ENCODE assay signal across 10 cellular contexts in genomic region chr9:121736147-121736721, GRCh38.
DNase-seq lines count a peak whose midpoint lies in the region; ATAC-seq lines count a peak whose summit lies in the region.
"Had no signal": no experiment of that assay in that cellular context is flagged by ENCODE, and none has a peak within 500 bp of the region (broad histone marks: within the 10 kb centered on the region; RNA-seq: fewer than 3 reads in every experiment).

No MANE protein-coding gene starts in this region.

- H3K4me3 ChIP-seq in BLaER1: peak overlapping the region; percentile 52
- H3K4me3 ChIP-seq in neuron (ENCODE audit: low read length): peak overlapping the region; percentile 40

- no peak for DNase-seq in activated naive CD8-positive, alpha-beta T cell treated with anti-CD3 and anti-CD28 coated beads for 36 hours
- DNase-seq in cardiac septum (ENCODE audit: low spot score) (peak; percentile 88), NCI-H1092 treated with DMSO at 0.1 percent for 48 hours (lab: John Stamatoyannopoulos, UW) (no peak), T-helper 2 cell (no peak)
- DNase-seq: cerebellar nuclear complex, NCI-H146 had no signal

- H3K27me3 Mint-ChIP-seq in activated naive CD8-positive, alpha-beta T cell treated with anti-CD3 and anti-CD28 coated beads for 36 hours: peaks cover 43% of the 10 kb centered on the region

- H3K27ac ChIP-seq in BLaER1: 0 out of 2 replicates have a peak overlapping the region, but pooled peaks have one; percentile 30

- peaks cover 7% of the 10 kb centered on the region for H3K4me1 Mint-ChIP-seq in activated naive CD8-positive, alpha-beta T cell treated with anti-CD3 and anti-CD28 coated beads for 36 hours

- peaks cover 89% of the 10 kb centered on the region for H3K4me1 ChIP-seq in BLaER1
- H3K4me1 ChIP-seq in neuron (ENCODE audit: insufficient read depth, low read length): peaks cover 14% of the 10 kb centered on the region

- no peak for ATAC-seq in GM19023 (IDR thresholded peaks at IDR 0.05; ENCODE audit: unreplicated experiment)
- ATAC-seq in GM18520 (IDR thresholded peaks at IDR 0.05; ENCODE audit: unreplicated experiment): no peak

- peak overlapping the region; percentile 22 for H3K4me3 Mint-ChIP-seq in activated naive CD8-positive, alpha-beta T cell treated with anti-CD3 and anti-CD28 coated beads for 36 hours

- H3K4me2 ChIP-seq in BLaER1: peak overlapping the region; percentile 89

- H3K9me3 ChIP-seq in BLaER1: no peaks in the 10 kb centered on the region
- no peaks in the 10 kb centered on the region for H3K9me3 ChIP-seq in neuron (ENCODE audit: low read length)

- peaks cover 97% of the 10 kb centered on the region for H4K20me1 ChIP-seq in BLaER1

- no peaks in the 10 kb centered on the region for H3K36me3 ChIP-seq in BLaER1
- no peaks in the 10 kb centered on the region for H3K36me3 ChIP-seq in neuron (ENCODE audit: insufficient read depth, low read length)

- H2AFZ ChIP-seq in neuron (ENCODE audit: low read depth, low read length): no peak overlapping the region

- intact Hi-C loops in cardiac septum (cut with DNase I): no loop called here

- no peak overlapping the region for H3K27ac Mint-ChIP-seq in activated naive CD8-positive, alpha-beta T cell treated with anti-CD3 and anti-CD28 coated beads for 36 hours

- H3K9me3 Mint-ChIP-seq in activated naive CD8-positive, alpha-beta T cell treated with anti-CD3 and anti-CD28 coated beads for 36 hours: no peaks in the 10 kb centered on the region

- no peaks in the 10 kb centered on the region for H3K36me3 Mint-ChIP-seq in activated naive CD8-positive, alpha-beta T cell treated with anti-CD3 and anti-CD28 coated beads for 36 hours

- no peaks in the 10 kb centered on the region for H3K27me3 ChIP-seq in BLaER1
- no peaks in the 10 kb centered on the region for H3K27me3 ChIP-seq in neuron (ENCODE audit: insufficient read depth, low read length)

- no peak overlapping the region for H3K9ac ChIP-seq in BLaER1
